In the genomic region with DNA sequence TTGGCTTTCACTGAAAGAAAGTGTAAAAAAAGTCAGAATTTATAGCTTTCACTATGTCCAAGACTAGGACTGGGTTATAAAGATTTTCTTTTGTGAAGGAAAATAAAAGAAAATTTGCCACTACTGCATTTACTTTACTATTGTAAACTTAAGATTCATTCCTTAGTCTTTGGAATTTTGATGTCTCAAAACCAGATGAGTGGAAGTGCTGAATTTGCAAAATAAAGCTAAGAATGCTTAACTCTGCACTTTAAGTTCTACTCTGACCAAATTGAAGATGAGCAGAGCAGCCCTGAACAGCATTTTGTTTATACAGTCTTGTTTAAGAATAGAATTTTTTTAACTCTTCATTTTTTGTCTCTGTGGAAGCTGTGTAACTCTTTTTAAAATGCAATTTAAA, we compare ENCODE assay signal across 26 cellular contexts.
"Had no signal": no experiment of that assay in that cellular context is flagged by ENCODE, and none has a peak within 500 bp of the region (broad histone marks: within the 10 kb centered on the region; RNA-seq: fewer than 3 reads in every experiment).

No MANE protein-coding gene starts in this region.

- H3K9me3 ChIP-seq: esophagus squamous epithelium, gastroesophageal sphincter, sigmoid colon, uterus had no signal

- H3K4me3 ChIP-seq: esophagus squamous epithelium, gastroesophageal sphincter, sigmoid colon, uterus had no signal

- H3K27me3 ChIP-seq: esophagus squamous epithelium, gastroesophageal sphincter, sigmoid colon, uterus had no signal

- H3K27ac ChIP-seq: epithelial cell of prostate, esophagus squamous epithelium, gastroesophageal sphincter, sigmoid colon, uterus had no signal

- DNase-seq: activated CD4-positive, alpha-beta T cell treated with anti-CD3 and anti-CD28 coated beads for 36 hours; activated CD4-positive, alpha-beta T cell treated with anti-CD3 and anti-CD28 coated beads, Interleukin-2, amount 50 U/mL, for 4 hours; activated CD4-positive, CD25-positive, alpha-beta regulatory T cell; activated CD8-positive, alpha-beta memory T cell treated with anti-CD3 and anti-CD28 coated beads for 24 hours; activated gamma-delta T cell; activated naive CD4-positive, alpha-beta T cell treated with anti-CD3 and anti-CD28 coated beads, Interleukin-2, amount 50 U/mL, for 16 hours; anterior cingulate cortex; dermis blood vessel endothelial cell; effector CD4-positive, alpha-beta T cell; esophagus squamous epithelium; head of caudate nucleus; hypothalamus; mesendoderm; natural killer cell; sigmoid colon; small intestine; stimulated activated CD4-positive, alpha-beta T cell treated with anti-CD3 and anti-CD28 coated beads, Interleukin-1b, Interleukin-23, amount 100 ng/mL, for 48 hours; stimulated activated CD4-positive, alpha-beta T cell treated with anti-CD3 and anti-CD28 coated beads, Interleukin-4, amount 100 ng/mL, for 4 hours; stimulated activated CD8-positive, alpha-beta memory T cell treated with anti-CD3 and anti-CD28 coated beads, Interleukin-4, amount 100 ng/mL, for 48 hours; stimulated activated naive CD8-positive, alpha-beta T cell treated with anti-CD3 and anti-CD28 coated beads, Interleukin-15, amount 100 ng/mL, for 72 hours; substantia nigra; T-helper 1 cell; uterus had no signal

- H3K36me3 ChIP-seq: uterus had no signal

- ATAC-seq: activated CD4-positive, alpha-beta T cell treated with anti-CD3 and anti-CD28 coated beads for 36 hours; gastroesophageal sphincter; natural killer cell; stimulated activated memory B cell treated with anti-CD40 and anti-IgM and Interleukin-4, amounts not matched to agents 10 μg/mL and 1 μg/mL and 100 μg/mL, for 72 hours; stimulated activated naive CD8-positive, alpha-beta T cell treated with anti-CD3 and anti-CD28 coated beads, Interleukin-15, amount 100 ng/mL, for 72 hours had no signal

- H3K4me1 ChIP-seq: esophagus squamous epithelium, gastroesophageal sphincter, uterus had no signal
